Comparison of ENCODE assay signal across 8 cellular contexts in the genomic region with DNA sequence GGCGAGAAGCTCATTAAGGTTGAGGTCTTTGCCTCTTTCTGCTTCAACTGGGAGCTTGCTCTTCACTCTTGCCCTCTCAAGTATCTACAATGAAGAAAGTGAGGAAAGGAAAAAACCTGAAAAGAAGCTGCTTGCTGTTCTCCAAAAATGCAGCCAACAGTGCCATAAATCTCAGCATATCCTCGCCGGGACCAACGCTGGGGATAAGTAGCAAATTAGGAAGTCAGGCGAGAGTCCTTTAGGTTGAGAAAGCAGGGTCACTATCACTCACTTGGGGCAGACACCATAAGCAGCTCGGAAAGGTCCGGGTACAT. TPM values are rescaled to one million over a fixed set of nuclear protein-coding genes. Genes with fewer than 3 reads are reported as not detected.
DNase-seq lines count a peak whose midpoint lies in the region; ATAC-seq and TF ChIP-seq lines count a peak whose summit lies in the region.

No MANE protein-coding gene starts in this region.

- peaks cover 15% of the 10 kb centered on the region for H3K4me1 ChIP-seq in GM23248 (ENCODE audit: insufficient read depth)

- peak overlapping the region; percentile 89 for H3K4me3 ChIP-seq in AG09309 (ENCODE audit: control insufficient read depth, low read depth, low read length)
- peak overlapping the region; percentile 100 for H3K4me3 ChIP-seq in GM23248

- H3K27ac ChIP-seq in GM23248, result peak overlapping the region; percentile 77
- peak overlapping the region; percentile 82 for H3K27ac ChIP-seq in VCaP

- H3K9me3 Mint-ChIP-seq in glutamatergic neuron (ENCODE audit: unreplicated experiment), result no peaks in the 10 kb centered on the region

- no peaks in the 10 kb centered on the region for H3K9me3 ChIP-seq in GM23248 (ENCODE audit: low read depth)

- 0 to 2% methylated on average over 7 of the region's 7 CpGs for WGBS in GM23248 (ENCODE audit: low coverage in 1 of 2, low lambda C conversion rate in 2 of 2, missing lambda C conversion rate in 2 of 2), 2 experiments

- peak; percentile 51 for ATAC-seq in stimulated activated naive CD8-positive, alpha-beta T cell treated with anti-CD3 and anti-CD28 coated beads, Interleukin-15, Interleukin-2, amounts not matched to agents 100 U/mL and 50 U/mL, for 24 hours
- no peak for ATAC-seq in GM18867 (IDR thresholded peaks at IDR 0.05; ENCODE audit: unreplicated experiment)

- TF ChIP-seq CTCF in AG09309 (IDR thresholded peaks at IDR 0.05; ENCODE audit: control insufficient read depth, insufficient read depth, low read depth, low read length, missing control alignments) (no peak), VCaP (conservative IDR thresholded peaks at IDR 0.05) (no peak), glutamatergic neuron (IDR thresholded peaks at IDR 0.05; ENCODE audit: partially characterized antibody, unreplicated experiment) (no peak)

- no peaks in the 10 kb centered on the region for H3K27me3 ChIP-seq in GM23248 (replicated peaks; ENCODE audit: insufficient read depth)

- H2AFZ ChIP-seq in GM23248, result peak overlapping the region; percentile 97

- in situ Hi-C loops in GM23248 (cut with MboI), result no loop called here

- no peaks in the 10 kb centered on the region for H3K36me3 Mint-ChIP-seq in glutamatergic neuron (ENCODE audit: unreplicated experiment)

- H3K36me3 ChIP-seq in GM23248 (ENCODE audit: low read depth), result no peaks in the 10 kb centered on the region

- peaks cover 15% of the 10 kb centered on the region for H3F3A ChIP-seq in GM23248 (ENCODE audit: insufficient read depth)

- no peak for DNase-seq in AG09309 (ENCODE audit: low read depth)
- DNase-seq in GM23248, result peak; percentile 20
- DNase-seq in glutamatergic neuron, result no peak
- DNase-seq in stimulated activated naive CD8-positive, alpha-beta T cell treated with anti-CD3 and anti-CD28 coated beads, Interleukin-15, Interleukin-2, amounts not matched to agents 100 U/mL and 50 U/mL, for 24 hours, result no peak
- DNase-seq in DMS153 (lab: John Stamatoyannopoulos, UW), result no peak
- DNase-seq in NCI-H128 (lab: John Stamatoyannopoulos, UW; ENCODE audit: unreplicated experiment), result no peak

- peak overlapping the region; percentile 88 for H3K27ac Mint-ChIP-seq in glutamatergic neuron (ENCODE audit: unreplicated experiment)

- H3K9ac ChIP-seq in GM23248, result peak overlapping the region; percentile 96

- peaks cover 10% of the 10 kb centered on the region for H3K4me1 Mint-ChIP-seq in glutamatergic neuron (ENCODE audit: low read depth, unreplicated experiment)

- peaks cover 52% of the 10 kb centered on the region for H3K79me2 ChIP-seq in GM23248 (ENCODE audit: insufficient read depth)

- H4K20me1 ChIP-seq in GM23248 (ENCODE audit: insufficient read depth), result no peaks in the 10 kb centered on the region

- H3K4me2 ChIP-seq in GM23248 (ENCODE audit: unreplicated experiment), result peak overlapping the region; percentile 97

- H3K9me2 ChIP-seq in GM23248 (ENCODE audit: insufficient read depth), result no peaks in the 10 kb centered on the region

- H3K27me3 Mint-ChIP-seq in glutamatergic neuron (ENCODE audit: unreplicated experiment), result peaks cover 6% of the 10 kb centered on the region

- H3K4me3 Mint-ChIP-seq in glutamatergic neuron (ENCODE audit: unreplicated experiment), result peak overlapping the region; percentile 99

RNA-seq across cellular contexts. Expression of a gene that starts 0.4 kb away (rescaled TPM):
- 23.9 and 24.2 TPM in 2 replicates for total RNA-seq in GM23248 (2014; rRNA removed; shearing (Covaris generic))
- 10.8 and 11.7 TPM in 2 replicates for polyA plus RNA-seq in GM23248 (2016; fragmentation: Nextera tagmentation; extraction: Ambion mirVana)
- total RNA-seq in glutamatergic neuron (ENCODE audit: unreplicated experiment), result 33.8 TPM

RNA-seq across cellular contexts. Expression of a gene that starts 8.6 kb away (rescaled TPM):
- 20.8 and 36.0 TPM in 2 replicates for total RNA-seq in GM23248 (2014; rRNA removed; shearing (Covaris generic))
- polyA plus RNA-seq in GM23248 (2016; fragmentation: Nextera tagmentation; extraction: Ambion mirVana), result 23.0 and 24.9 TPM in 2 replicates
- total RNA-seq in glutamatergic neuron (ENCODE audit: unreplicated experiment), result 38.1 TPM
